In genomic region chr6:111242452-111242851, GRCh38 we compare ENCODE assay signal across 2 cellular contexts.
TF ChIP-seq lines count a peak whose summit lies in the region.

No MANE protein-coding gene starts in this region.

TF ChIP-seq in HepG2, 621 proteins besides CTCF, POLR2A, EP300 and RAD21:
- peak; percentile 32; the same call in 1 of the 2 replicates for TF ChIP-seq FOSL2 (CRISPR knock-in tag; IDR thresholded peaks at IDR 0.05)
- TF ChIP-seq ZNF75D (CRISPR knock-in tag; IDR thresholded peaks at IDR 0.05; ENCODE audit: borderline replicate concordance), result no peak
- no peak for TF ChIP-seq ZNF136 (CRISPR knock-in tag; IDR thresholded peaks at IDR 0.05; ENCODE audit: low read depth)
- TF ChIP-seq AKNA (CRISPR knock-in tag; IDR thresholded peaks at IDR 0.05; ENCODE audit: borderline replicate concordance), result no peak

TF ChIP-seq in SK-N-SH, 30 proteins besides CTCF, POLR2A, EP300 and RAD21:
- TF ChIP-seq CHD2 (IDR thresholded peaks at IDR 0.05; ENCODE audit: low read length, partially characterized antibody), result no peak
- TF ChIP-seq FOSL2 (IDR thresholded peaks at IDR 0.05; ENCODE audit: borderline replicate concordance, low read depth), result peak; percentile 68
- TF ChIP-seq TCF12 (IDR thresholded peaks at IDR 0.05), result peak; percentile 42; the same call in 1 of the 2 replicates
- peak; percentile 36; the same call in 1 of the 2 replicates for TF ChIP-seq PBX3 (IDR thresholded peaks at IDR 0.05)
- TF ChIP-seq JUND (IDR thresholded peaks at IDR 0.05), result peak; percentile 41; the same call in 1 of the 2 replicates
